Comparison of ENCODE assay signal across 1 cellular context in genomic region chr11:66087148-66087908, GRCh38.
TF ChIP-seq lines count a peak whose summit lies in the region.

No MANE protein-coding gene starts in this region.

TF ChIP-seq in GM12878, 131 proteins besides CTCF, POLR2A, EP300 and RAD21:
- no peak for TF ChIP-seq BCL11A (IDR thresholded peaks at IDR 0.05; ENCODE audit: low read depth, low read length)
- TF ChIP-seq IRF4 (IDR thresholded peaks at IDR 0.05; ENCODE audit: low read depth, low read length) = no peak
- TF ChIP-seq USF2 (IDR thresholded peaks at IDR 0.05; ENCODE audit: borderline replicate concordance, low read depth, low read length) = no peak
- TF ChIP-seq ZBTB11 (CRISPR knock-in tag; IDR thresholded peaks at IDR 0.05) = no peak
- TF ChIP-seq MAX (IDR thresholded peaks at IDR 0.05; ENCODE audit: low read depth, low read length) = no peak
- TF ChIP-seq PAX8 (IDR thresholded peaks at IDR 0.05) = no peak
- no peak for TF ChIP-seq CBX5 (IDR thresholded peaks at IDR 0.05; ENCODE audit: low read depth)
- no peak for TF ChIP-seq BRCA1 (IDR thresholded peaks at IDR 0.05; ENCODE audit: low read depth, low read length)
- TF ChIP-seq TARDBP (IDR thresholded peaks at IDR 0.05; ENCODE audit: borderline replicate concordance) = no peak
- TF ChIP-seq E2F4 (IDR thresholded peaks at IDR 0.05; ENCODE audit: low read depth, low read length) = no peak
- TF ChIP-seq CREM (IDR thresholded peaks at IDR 0.05; ENCODE audit: low read depth) = no peak
- no peak for TF ChIP-seq NR2C1 (IDR thresholded peaks at IDR 0.05)
- no peak for TF ChIP-seq RFX5 (IDR thresholded peaks at IDR 0.05; ENCODE audit: low read depth, low read length)
- TF ChIP-seq EGR1 (IDR thresholded peaks at IDR 0.05; ENCODE audit: borderline replicate concordance in 1 of 2, low read depth in 2 of 2, low read length in 2 of 2) = no peak
